ENCODE assay signal across 22 cellular contexts in the genomic region with DNA sequence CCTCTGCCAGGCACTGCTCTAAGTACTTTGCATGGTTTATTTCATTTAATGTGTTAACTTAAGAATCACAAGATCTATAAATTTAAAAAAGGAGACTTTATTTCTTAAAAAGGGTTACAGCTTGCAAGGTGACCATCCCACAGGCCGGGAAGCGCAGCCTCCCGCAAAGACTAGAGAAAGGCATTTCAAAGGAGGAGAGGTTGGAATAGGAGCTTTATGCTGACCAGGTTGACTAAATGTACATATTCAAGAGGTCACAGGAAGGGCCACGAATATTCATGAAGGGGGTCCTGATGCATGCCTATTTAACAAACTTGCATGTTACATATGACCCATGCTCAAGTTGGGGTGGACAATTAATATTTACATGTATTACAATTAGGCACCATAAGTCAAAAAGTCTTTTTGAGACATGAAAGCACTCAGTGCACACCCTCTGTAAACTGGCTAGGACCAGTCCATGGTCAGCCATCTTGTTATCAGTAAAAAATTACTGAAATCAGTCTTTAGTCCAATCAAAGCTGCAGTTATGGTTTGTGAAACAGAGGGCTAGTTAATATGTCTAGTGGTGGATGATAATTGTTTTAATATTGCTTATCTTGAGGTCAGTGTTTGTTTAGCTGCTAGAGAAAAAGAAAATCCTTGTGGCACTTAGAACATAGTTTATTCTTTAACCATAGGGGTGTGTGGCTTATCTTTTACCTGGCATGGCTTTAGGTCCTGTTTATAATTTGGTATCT.
DNase-seq lines count a peak whose midpoint lies in the region; ATAC-seq and TF ChIP-seq lines count a peak whose summit lies in the region.
"Had no signal": no experiment of that assay in that cellular context is flagged by ENCODE, and none has a peak within 500 bp of the region (broad histone marks: within the 10 kb centered on the region; RNA-seq: fewer than 3 reads in every experiment).

No MANE protein-coding gene starts in this region.

- H3K36me3 Mint-ChIP-seq in GM23338 (ENCODE audit: low read depth) (no peaks in the 10 kb centered on the region), WTC11 (no peaks in the 10 kb centered on the region)
- H3K36me3 Mint-ChIP-seq: CD4-positive, CD25-positive, alpha-beta regulatory T cell had no signal

- no CpG with 5 or more reads among the region's 4 CpGs for WGBS in mesendoderm (ENCODE audit: extremely low coverage, insufficient coverage, low lambda C conversion rate)
- 97% methylated on average over 4 of the region's 4 CpGs for WGBS in esophagus muscularis mucosa

- H2BK5ac ChIP-seq in mesendoderm (ENCODE audit: low read length): no peak overlapping the region

- CTCF ChIA-PET in WTC11 (lab: Charles Lee): no interaction called here

- H3K4me3 Mint-ChIP-seq in GM23338: no peak overlapping the region
- H3K4me3 Mint-ChIP-seq in WTC11: no peak overlapping the region
- H3K4me3 Mint-ChIP-seq: CD4-positive, CD25-positive, alpha-beta regulatory T cell had no signal

- H3K27ac Mint-ChIP-seq in GM23338: peak overlapping the region; percentile 95
- H3K27ac Mint-ChIP-seq in WTC11: no peak overlapping the region

- H3K27ac ChIP-seq in 22Rv1 (peak overlapping the region; percentile 43), GM23338 (ENCODE audit: low read depth) (no peak overlapping the region), mesendoderm (ENCODE audit: low read depth, low read length) (no peak overlapping the region), esophagus muscularis mucosa (replicated peaks in 1 of 4) (no peak overlapping the region)

- H2BK120ac ChIP-seq in mesendoderm (ENCODE audit: low read depth, low read length): no peak overlapping the region

- POLR2A ChIA-PET in WTC11 (lab: Charles Lee): interaction anchor here (1.2 kb wide), 1 partner anchor 23 kb away, joined by 3 read pairs; no protein-coding TSS in a partner anchor

- H3K36me3 ChIP-seq in GM23338 (ENCODE audit: insufficient read depth) (no peaks in the 10 kb centered on the region), mesendoderm (ENCODE audit: control insufficient read depth, insufficient read depth, low read length) (no peaks in the 10 kb centered on the region), esophagus muscularis mucosa (no peaks in the 10 kb centered on the region)
- H3K36me3 ChIP-seq: BE2C, MG63 had no signal

- H3K4me3 ChIP-seq in GM23338 (no peak overlapping the region), mesendoderm (ENCODE audit: low read length) (no peak overlapping the region), esophagus muscularis mucosa (no peak overlapping the region)
- H3K4me3 ChIP-seq: GM12878, MG63 had no signal

- no peaks in the 10 kb centered on the region for H3K9me3 Mint-ChIP-seq in GM23338
- peaks cover 1% of the 10 kb centered on the region; the same call in 1 of the 2 replicates for H3K9me3 Mint-ChIP-seq in WTC11

- 0 out of 2 replicates have a peak, but pooled peaks cover 6% of the 10 kb centered on the region for H3K9me2 ChIP-seq in GM23338 (ENCODE audit: insufficient read depth)

- H2AFZ ChIP-seq in GM23338: 0 out of 2 replicates have a peak overlapping the region, but pooled peaks have one; percentile 15

- no peak overlapping the region for H2AK5ac ChIP-seq in mesendoderm (ENCODE audit: low read length)

- no peak for TF ChIP-seq CTCF in 22Rv1 (IDR thresholded peaks at IDR 0.05)
- TF ChIP-seq CTCF in GM23338 (conservative IDR thresholded peaks at IDR 0.05; ENCODE audit: low read depth in 2 of 2): no peak
- TF ChIP-seq CTCF in WTC11 (IDR thresholded peaks at IDR 0.05): no peak
- TF ChIP-seq CTCF in esophagus muscularis mucosa (IDR thresholded peaks at IDR 0.05): no peak

- TF ChIP-seq POLR2A in esophagus muscularis mucosa (IDR thresholded peaks at IDR 0.05; ENCODE audit: low read depth): no peak

- no peak overlapping the region for H4K8ac ChIP-seq in mesendoderm (ENCODE audit: low read depth, low read length)

- H3K9me3 ChIP-seq in esophagus muscularis mucosa: no peaks in the 10 kb centered on the region
- H3K9me3 ChIP-seq: BE2C, MG63 had no signal

- no peak overlapping the region for H3K4me2 ChIP-seq in GM23338
- no peak overlapping the region for H3K4me2 ChIP-seq in mesendoderm (ENCODE audit: low read length)

- DNase-seq in GM23338 (ENCODE audit: low spot score) (peak; percentile 26), WTC11 (ENCODE audit: low spot score) (no peak), mesendoderm (peak; percentile 23), esophagus muscularis mucosa (ENCODE audit: extremely low spot score) (no peak), HK-2 (ENCODE audit: unreplicated experiment) (no peak)
- DNase-seq in stimulated activated CD4-positive, alpha-beta T cell treated with anti-CD3 and anti-CD28 coated beads, Interleukin-4, amount 100 ng/mL, for 1 hour: no peak
- DNase-seq: BE2C; CD4-positive, CD25-positive, alpha-beta regulatory T cell; COR-L47; DND-41; HCEC 1CT; Kasumi-1; MG63; NCI-H1417 treated with DMSO at 0.1 percent for 48 hours; NCI-H187 treated with DMSO at 0.1 percent for 48 hours; NCI-H2107; NCI-H510A treated with DMSO at 0.1 percent for 48 hours; NCI-H774; Right ventricle myocardium superior had no signal

- no peaks in the 10 kb centered on the region for H3K27me3 Mint-ChIP-seq in GM23338 (ENCODE audit: insufficient read depth, low read depth, poor library complexity)
- H3K27me3 Mint-ChIP-seq in WTC11 (ENCODE audit: low read depth): no peaks in the 10 kb centered on the region
- H3K27me3 Mint-ChIP-seq: CD4-positive, CD25-positive, alpha-beta regulatory T cell had no signal

- H2BK15ac ChIP-seq in mesendoderm (replicated peaks; ENCODE audit: low read depth): no peak overlapping the region

- no peaks in the 10 kb centered on the region for H3K79me1 ChIP-seq in mesendoderm (ENCODE audit: low read length)

- no peak overlapping the region for H3K4ac ChIP-seq in mesendoderm (ENCODE audit: low read depth, low read length)

- no peaks in the 10 kb centered on the region for H3F3A ChIP-seq in GM23338 (replicated peaks; ENCODE audit: low read depth)

- H3K18ac ChIP-seq in mesendoderm (ENCODE audit: low read length): no peak overlapping the region

- H3K79me2 ChIP-seq in GM23338 (replicated peaks; ENCODE audit: insufficient read depth) (no peaks in the 10 kb centered on the region), mesendoderm (ENCODE audit: control insufficient read depth, insufficient read depth, low read length) (no peaks in the 10 kb centered on the region)

- no peak overlapping the region for H3K9ac ChIP-seq in mesendoderm (ENCODE audit: low read length)

- TF ChIP-seq EP300 in esophagus muscularis mucosa (IDR thresholded peaks at IDR 0.05): no peak

- ATAC-seq in GM23338 (peak; percentile 81), WTC11 (peak; percentile 75), GM21390 (IDR thresholded peaks at IDR 0.05; ENCODE audit: unreplicated experiment) (no peak)
- ATAC-seq: GM12878 had no signal

- intact Hi-C loops in esophagus muscularis mucosa (cut with DNase I): no loop called here

- H4K20me1 ChIP-seq in GM23338 (replicated peaks; ENCODE audit: insufficient read depth): no peaks in the 10 kb centered on the region

- H3K23ac ChIP-seq in mesendoderm (ENCODE audit: low read length): no peak overlapping the region

- H3K4me1 Mint-ChIP-seq in GM23338 (peaks cover 11% of the 10 kb centered on the region), WTC11 (peaks cover 23% of the 10 kb centered on the region)
- H3K4me1 Mint-ChIP-seq: CD4-positive, CD25-positive, alpha-beta regulatory T cell had no signal

- H3K4me1 ChIP-seq in GM23338 (ENCODE audit: insufficient read depth) (no peaks in the 10 kb centered on the region), mesendoderm (ENCODE audit: control insufficient read depth, low read depth, low read length) (peaks cover 2% of the 10 kb centered on the region), esophagus muscularis mucosa (no peaks in the 10 kb centered on the region)

- H3K27me3 ChIP-seq in GM23338 (ENCODE audit: insufficient read depth): no peaks in the 10 kb centered on the region
- no peaks in the 10 kb centered on the region for H3K27me3 ChIP-seq in mesendoderm (ENCODE audit: insufficient read depth, low read length, poor library complexity)
- H3K27me3 ChIP-seq in esophagus muscularis mucosa: no peaks in the 10 kb centered on the region
- H3K27me3 ChIP-seq: BE2C, MG63 had no signal

- H4K5ac ChIP-seq in mesendoderm (ENCODE audit: low read length): no peak overlapping the region

- H3K56ac ChIP-seq in mesendoderm (ENCODE audit: low read length): no peak overlapping the region

TF ChIP-seq in GM23338, 12 proteins besides CTCF, POLR2A, EP300 and RAD21 (continues in another document):
- TF ChIP-seq ZNF331 (CRISPR knock-in tag; IDR thresholded peaks at IDR 0.05; ENCODE audit: low read depth): no peak
- TF ChIP-seq POLR2AphosphoS5 (IDR thresholded peaks at IDR 0.05; ENCODE audit: low read depth): peak; percentile 56
- no peak for TF ChIP-seq ZNF114 (CRISPR knock-in tag; IDR thresholded peaks at IDR 0.05)

TF ChIP-seq in WTC11, 78 proteins besides CTCF, POLR2A, EP300 and RAD21 (continues in another document):
- TF ChIP-seq EMX1 (CRISPR knock-in tag; IDR thresholded peaks at IDR 0.05) (peak; percentile 89; the same call in 1 of the 2 replicates), NR3C1 (CRISPR knock-in tag; conservative IDR thresholded peaks at IDR 0.05; ENCODE audit: low read depth) (no peak), PRRX2 (CRISPR knock-in tag; IDR thresholded peaks at IDR 0.05) (peak; percentile 89), SOX15 (CRISPR knock-in tag; IDR thresholded peaks at IDR 0.05) (no peak)
- TF ChIP-seq, protein P1, sequence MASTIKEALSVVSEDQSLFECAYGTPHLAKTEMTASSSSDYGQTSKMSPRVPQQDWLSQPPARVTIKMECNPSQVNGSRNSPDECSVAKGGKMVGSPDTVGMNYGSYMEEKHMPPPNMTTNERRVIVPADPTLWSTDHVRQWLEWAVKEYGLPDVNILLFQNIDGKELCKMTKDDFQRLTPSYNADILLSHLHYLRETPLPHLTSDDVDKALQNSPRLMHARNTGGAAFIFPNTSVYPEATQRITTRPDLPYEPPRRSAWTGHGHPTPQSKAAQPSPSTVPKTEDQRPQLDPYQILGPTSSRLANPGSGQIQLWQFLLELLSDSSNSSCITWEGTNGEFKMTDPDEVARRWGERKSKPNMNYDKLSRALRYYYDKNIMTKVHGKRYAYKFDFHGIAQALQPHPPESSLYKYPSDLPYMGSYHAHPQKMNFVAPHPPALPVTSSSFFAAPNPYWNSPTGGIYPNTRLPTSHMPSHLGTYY (CRISPR knock-in tag; IDR thresholded peaks at IDR 0.05): 0 out of 2 replicates have a peak, but pooled peaks have one; percentile 23

Comparison
In these comparisons a context has a peak if more than half of its experiments do, and no peak if none do; other contexts are left out.
1. DNase-seq: peak in GM23338 (single experiment) and mesendoderm (single experiment); none in WTC11 (single experiment), esophagus muscularis mucosa (single experiment), HK-2 (single experiment) and stimulated activated CD4-positive, alpha-beta T cell treated with anti-CD3 and anti-CD28 coated beads, Interleukin-4, amount 100 ng/mL, for 1 hour (single experiment).